In the genomic region with DNA sequence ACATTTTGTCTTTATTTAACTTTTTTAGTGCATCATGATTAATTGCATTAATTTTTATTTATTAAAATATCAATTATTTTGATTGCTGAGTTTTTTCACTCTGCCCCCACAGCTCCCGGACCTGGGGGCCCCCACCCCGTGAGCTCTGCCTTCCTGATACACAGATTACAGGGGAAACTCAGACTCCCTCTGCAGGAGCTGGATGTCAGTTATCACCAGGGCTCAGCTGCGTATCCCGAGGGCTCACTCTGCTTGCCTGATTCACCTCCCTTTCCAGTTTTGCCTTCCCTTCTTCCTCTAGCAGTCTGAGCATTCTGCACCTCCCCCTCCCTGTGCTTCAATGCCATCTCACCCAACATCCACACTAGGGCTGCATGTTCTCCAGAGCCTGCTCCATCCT, we compare ENCODE assay signal across 15 cellular contexts.
"Had no signal": no experiment of that assay in that cellular context is flagged by ENCODE, and none has a peak within 500 bp of the region (broad histone marks: within the 10 kb centered on the region; RNA-seq: fewer than 3 reads in every experiment).

No MANE protein-coding gene starts in this region.

- H3K9ac ChIP-seq: parathyroid adenoma had no signal

- H3K27ac ChIP-seq: breast epithelium, left ventricle myocardium inferior, neutrophil, parathyroid adenoma, tibial artery had no signal

- H3K9me3 ChIP-seq: breast epithelium, left ventricle myocardium inferior, neutrophil, tibial artery had no signal

- H2AFZ ChIP-seq: parathyroid adenoma had no signal

- H3K36me3 Mint-ChIP-seq: naive B cell had no signal

- H3K4me3 ChIP-seq: breast epithelium, left ventricle myocardium inferior, tibial artery had no signal

- H3K4me1 Mint-ChIP-seq: activated T-helper 17 cell treated with anti-CD3 and anti-CD28 coated beads, Interleukin-2, amount 50 U/mL, for 72 hours; naive B cell; stimulated activated memory B cell treated with anti-CD40 and anti-IgM and Interleukin-4, amounts not matched to agents 10 μg/mL and 1 μg/mL and 100 μg/mL, for 72 hours had no signal

- DNase-seq: activated CD4-positive, alpha-beta T cell treated with anti-CD3 and anti-CD28 coated beads, Interleukin-2, amount 50 U/mL, for 48 hours; activated CD4-positive, CD25-positive, alpha-beta regulatory T cell treated with anti-CD3 and anti-CD28 coated beads, Interleukin-2, amount 50 U/mL, for 72 hours; activated naive CD4-positive, alpha-beta T cell treated with Interleukin-2 at 50 U/mL for 16 hours; aorta; cerebellar nuclear complex; dermis blood vessel endothelial cell; left ventricle myocardium inferior; naive B cell; T-helper 9 cell; tibial artery had no signal

- H3K27me3 Mint-ChIP-seq: stimulated activated memory B cell treated with anti-CD40 and anti-IgM and Interleukin-4, amounts not matched to agents 10 μg/mL and 1 μg/mL and 100 μg/mL, for 72 hours had no signal

- H3K79me2 ChIP-seq: parathyroid adenoma had no signal

- ATAC-seq: activated T-helper 17 cell treated with anti-CD3 and anti-CD28 coated beads, Interleukin-2, amount 50 U/mL, for 72 hours; stimulated activated memory B cell treated with anti-CD40 and anti-IgM and Interleukin-4, amounts not matched to agents 10 μg/mL and 1 μg/mL and 100 μg/mL, for 72 hours had no signal

- H3K4me3 Mint-ChIP-seq: activated T-helper 17 cell treated with anti-CD3 and anti-CD28 coated beads, Interleukin-2, amount 50 U/mL, for 72 hours; naive B cell; stimulated activated memory B cell treated with anti-CD40 and anti-IgM and Interleukin-4, amounts not matched to agents 10 μg/mL and 1 μg/mL and 100 μg/mL, for 72 hours had no signal

- H3K27ac Mint-ChIP-seq: activated T-helper 17 cell treated with anti-CD3 and anti-CD28 coated beads, Interleukin-2, amount 50 U/mL, for 72 hours; stimulated activated memory B cell treated with anti-CD40 and anti-IgM and Interleukin-4, amounts not matched to agents 10 μg/mL and 1 μg/mL and 100 μg/mL, for 72 hours had no signal

- H3K36me3 ChIP-seq: breast epithelium, left ventricle myocardium inferior, neutrophil, tibial artery had no signal

- H3K27me3 ChIP-seq: breast epithelium, tibial artery had no signal

- H3K4me1 ChIP-seq: breast epithelium, tibial artery had no signal
